In genomic region chr7:32868116-32868515, GRCh38 we compare ENCODE assay signal across 15 cellular contexts.
"Had no signal": no experiment of that assay in that cellular context is flagged by ENCODE, and none has a peak within 500 bp of the region (broad histone marks: within the 10 kb centered on the region; RNA-seq: fewer than 3 reads in every experiment).

No MANE protein-coding gene starts in this region.

- ATAC-seq: activated naive CD8-positive, alpha-beta T cell treated with anti-CD3 and anti-CD28 coated beads, Interleukin-2, amount 50 U/mL, for 24 hours; foreskin keratinocyte had no signal

- DNase-seq: activated CD4-positive, alpha-beta memory T cell treated with anti-CD3 and anti-CD28 coated beads, Interleukin-2, amount 10 ng/mL, durations not matched to agents 7 days and 5 days; activated CD4-positive, alpha-beta T cell treated with anti-CD3 and anti-CD28 coated beads, Interleukin-2, amount 10 ng/mL, durations not matched to agents 24 days and 14 days; activated gamma-delta T cell; activated naive CD4-positive, alpha-beta T cell treated with anti-CD3 and anti-CD28 coated beads, Interleukin-2, amount 50 U/mL, for 16 hours; activated naive CD8-positive, alpha-beta T cell treated with anti-CD3 and anti-CD28 coated beads, Interleukin-2, amount 50 U/mL, for 24 hours; dermis blood vessel endothelial cell; effector CD8-positive, alpha-beta T cell; foreskin keratinocyte; hippocampal formation; kidney glomerular epithelial cell; nephron progenitor cell; right lobe of liver; stimulated activated CD4-positive, alpha-beta T cell treated with anti-CD3 and anti-CD28 coated beads, Interleukin-1b, Interleukin-23, amount 100 ng/mL, for 48 hours; T-helper 2 cell; transverse colon had no signal
